In genomic region chr4:111736516-111736915, GRCh38 we compare ENCODE assay signal across 18 cellular contexts.
A peak's percentile ranks its signal among the peaks of the same experiment; 100 is the strongest.
DNase-seq lines count a peak whose midpoint lies in the region; ATAC-seq and TF ChIP-seq lines count a peak whose summit lies in the region.
"Had no signal": no experiment of that assay in that cellular context is flagged by ENCODE, and none has a peak within 500 bp of the region (broad histone marks: within the 10 kb centered on the region; RNA-seq: fewer than 3 reads in every experiment).

No MANE protein-coding gene starts in this region.

- intact Hi-C loops in Right ventricle myocardium inferior (cut with DNase I) = no loop called here

- no peaks in the 10 kb centered on the region for H4K20me1 ChIP-seq in Karpas-422 (ENCODE audit: insufficient read depth, low read depth, low read length)
- H4K20me1 ChIP-seq: BLaER1 had no signal

- peak overlapping the region; percentile 52 for H3K27ac ChIP-seq in cardiac muscle cell
- H3K27ac ChIP-seq in mesenchymal stem cell (ENCODE audit: low read length, poor library complexity, severe bottlenecking) = no peak overlapping the region
- no peak overlapping the region for H3K27ac ChIP-seq in Karpas-422 (ENCODE audit: low read length)
- H3K27ac ChIP-seq: 22Rv1, BLaER1, C4-2B had no signal

- H4K8ac ChIP-seq in mesenchymal stem cell (ENCODE audit: low read length) = no peak overlapping the region

- H3K4me1 ChIP-seq in cardiac muscle cell (ENCODE audit: low read depth) = peaks cover 32% of the 10 kb centered on the region
- no peaks in the 10 kb centered on the region for H3K4me1 ChIP-seq in mesenchymal stem cell (ENCODE audit: control insufficient read depth, insufficient read depth, low read depth, low read length)
- H3K4me1 ChIP-seq in Karpas-422 (ENCODE audit: low read length) = no peaks in the 10 kb centered on the region
- H3K4me1 ChIP-seq: BLaER1, Caco-2, HAP-1 had no signal

- H3K79me2 ChIP-seq in Karpas-422 (ENCODE audit: low read length) = no peaks in the 10 kb centered on the region

- H3K4me3 ChIP-seq in cardiac muscle cell = no peak overlapping the region
- no peak overlapping the region for H3K4me3 ChIP-seq in mesenchymal stem cell (ENCODE audit: insufficient read depth in 1 of 2, low read depth in 1 of 2, low read length in 2 of 2)
- H3K4me3 ChIP-seq in Karpas-422 (ENCODE audit: low read length) = no peak overlapping the region
- H3K4me3 ChIP-seq: BLaER1, GM23338, HAP-1 had no signal

- H3K27me3 ChIP-seq in cardiac muscle cell = peaks cover 6% of the 10 kb centered on the region
- no peaks in the 10 kb centered on the region for H3K27me3 ChIP-seq in mesenchymal stem cell (ENCODE audit: control insufficient read depth in 1 of 2, insufficient read depth in 1 of 2, low read length in 2 of 2)
- no peaks in the 10 kb centered on the region for H3K27me3 ChIP-seq in Karpas-422 (ENCODE audit: low read length)
- H3K27me3 ChIP-seq: BLaER1 had no signal

- WGBS in mesenchymal stem cell = 52% methylated on average over 3 of the region's 3 CpGs

- H2AFZ ChIP-seq in mesenchymal stem cell (ENCODE audit: low read depth, low read length) (no peak overlapping the region), Karpas-422 (ENCODE audit: low read length) (no peak overlapping the region)
- H2AFZ ChIP-seq: GM23338 had no signal

- H3K4me2 ChIP-seq in mesenchymal stem cell (ENCODE audit: low read length, poor library complexity, severe bottlenecking) = no peak overlapping the region
- no peak overlapping the region for H3K4me2 ChIP-seq in Karpas-422 (ENCODE audit: low read depth, low read length, poor library complexity, severe bottlenecking)
- H3K4me2 ChIP-seq: BLaER1, GM23338 had no signal

- no peaks in the 10 kb centered on the region for H3K79me1 ChIP-seq in mesenchymal stem cell (replicated peaks; ENCODE audit: low read length, poor library complexity, severe bottlenecking)

- H3K18ac ChIP-seq in mesenchymal stem cell (ENCODE audit: low read depth in 1 of 2, low read length in 2 of 2) = no peak overlapping the region

- DNase-seq in cardiac muscle cell (ENCODE audit: low read depth in 1 of 2, low spot score in 1 of 2) = peak in 1 of 2 donors; percentile 92
- no peak for DNase-seq in Right ventricle myocardium inferior (ENCODE audit: missing footprints)
- DNase-seq in SK-N-DZ (ENCODE audit: low spot score) = peak; percentile 79
- DNase-seq in mesenchymal stem cell = peak; percentile 19
- DNase-seq in Karpas-422 = no peak
- DNase-seq: Caco-2; CD4-positive, CD25-positive, alpha-beta regulatory T cell; CD8-positive, alpha-beta T cell; DMS153; DND-41 had no signal

- no peak for ATAC-seq in Right ventricle myocardium inferior
- no peak for ATAC-seq in GM21529 (IDR thresholded peaks at IDR 0.05; ENCODE audit: unreplicated experiment)
- no peak for ATAC-seq in HG02623 (IDR thresholded peaks at IDR 0.05; ENCODE audit: unreplicated experiment)
- ATAC-seq in HG03571 (IDR thresholded peaks at IDR 0.05; ENCODE audit: unreplicated experiment) = no peak
- ATAC-seq: CD8-positive, alpha-beta T cell; GM23338 had no signal

- no peak for TF ChIP-seq CTCF in cardiac muscle cell (IDR thresholded peaks at IDR 0.05; ENCODE audit: low read depth, low read length)

- H3K36me3 ChIP-seq in cardiac muscle cell (no peaks in the 10 kb centered on the region), mesenchymal stem cell (ENCODE audit: control insufficient read depth in 1 of 2, insufficient read depth in 2 of 2, low read depth in 1 of 2, low read length in 2 of 2) (no peaks in the 10 kb centered on the region), Karpas-422 (ENCODE audit: insufficient read depth, low read length) (no peaks in the 10 kb centered on the region)
- H3K36me3 ChIP-seq: BLaER1, HAP-1 had no signal

- H2BK12ac ChIP-seq in mesenchymal stem cell (ENCODE audit: low read length in 2 of 2) = no peak overlapping the region

- no peak overlapping the region for H3K14ac ChIP-seq in mesenchymal stem cell (ENCODE audit: low read length in 2 of 2)

- H3K23ac ChIP-seq in mesenchymal stem cell (ENCODE audit: low read length in 2 of 2) = no peak overlapping the region

- H3K9me3 ChIP-seq in cardiac muscle cell (ENCODE audit: low read depth) (no peaks in the 10 kb centered on the region), mesenchymal stem cell (ENCODE audit: control insufficient read depth, low read length) (no peaks in the 10 kb centered on the region), Karpas-422 (ENCODE audit: low read length) (no peaks in the 10 kb centered on the region)
- H3K9me3 ChIP-seq: BLaER1, Caco-2, HAP-1 had no signal

- H3K9ac ChIP-seq in mesenchymal stem cell (ENCODE audit: low read length) (no peak overlapping the region), Karpas-422 (ENCODE audit: low read length) (no peak overlapping the region)
- H3K9ac ChIP-seq: BLaER1 had no signal

- H3K9me2 ChIP-seq in Karpas-422 (replicated peaks; ENCODE audit: insufficient read depth, low read length) = no peaks in the 10 kb centered on the region

- no peak overlapping the region for H2BK15ac ChIP-seq in mesenchymal stem cell (ENCODE audit: low read depth, poor library complexity, severe bottlenecking)

- no peak overlapping the region for H3K4ac ChIP-seq in mesenchymal stem cell (ENCODE audit: low read depth in 1 of 2, low read length in 2 of 2)

- no peak overlapping the region for H4K91ac ChIP-seq in mesenchymal stem cell (ENCODE audit: low read length)

- H2AK5ac ChIP-seq in mesenchymal stem cell (ENCODE audit: low read length, severe bottlenecking) = no peak overlapping the region

- H2BK5ac ChIP-seq in mesenchymal stem cell (ENCODE audit: low read depth, low read length, poor library complexity, severe bottlenecking) = no peak overlapping the region

- H2BK120ac ChIP-seq in mesenchymal stem cell (ENCODE audit: low read depth, low read length) = no peak overlapping the region

Comparison
In these comparisons a context has a peak if more than half of its experiments do, and no peak if none do; other contexts are left out.
1. DNase-seq: peak in SK-N-DZ (single experiment) and mesenchymal stem cell (single experiment); none in Right ventricle myocardium inferior (single experiment) and Karpas-422 (single experiment).